ENCODE assay signal across 13 cellular contexts in the genomic region with DNA sequence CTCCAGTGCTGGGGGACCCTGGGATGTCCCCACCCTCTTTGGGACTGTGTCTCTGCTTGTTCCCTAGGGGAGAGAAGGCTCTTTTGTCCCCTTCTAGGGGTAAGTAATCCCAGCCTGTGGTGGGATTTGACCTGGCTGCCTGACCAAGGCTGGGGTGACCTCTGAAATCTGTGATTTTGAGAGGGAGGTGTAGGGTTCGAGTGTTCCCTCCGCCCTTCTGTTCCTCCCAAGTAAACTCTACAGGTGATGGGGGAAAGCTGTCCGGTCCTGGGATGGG. TPM values are rescaled to one million over a fixed set of nuclear protein-coding genes. Genes with fewer than 3 reads are reported as not detected.
DNase-seq lines count a peak whose midpoint lies in the region; ATAC-seq and TF ChIP-seq lines count a peak whose summit lies in the region.
"Had no signal": no experiment of that assay in that cellular context is flagged by ENCODE, and none has a peak within 500 bp of the region (broad histone marks: within the 10 kb centered on the region; RNA-seq: fewer than 3 reads in every experiment).

No MANE protein-coding gene starts in this region.

- H3K4me3 Mint-ChIP-seq in endodermal cell (peak overlapping the region; percentile 70), nephron progenitor cell (peak overlapping the region; percentile 76)
- H3K4me3 Mint-ChIP-seq: stimulated activated naive CD8-positive, alpha-beta T cell treated with anti-CD3 and anti-CD28 coated beads, Interleukin-15, Interleukin-2, amounts not matched to agents 100 ng/mL and 50 ng/mL, for 24 hours had no signal

- TF ChIP-seq CTCF in Loucy (conservative IDR thresholded peaks at IDR 0.05; ENCODE audit: low read length) (no peak), endodermal cell (conservative IDR thresholded peaks at IDR 0.05) (no peak), nephron progenitor cell (IDR thresholded peaks at IDR 0.05) (no peak)

- H3K27ac ChIP-seq in BLaER1 treated with 17β-estradiol and CSF1 and Interleukin-3, amounts not matched to agents 10 nM and 100 nM = no peak overlapping the region
- H3K27ac ChIP-seq in endodermal cell (ENCODE audit: low read depth, low read length) = no peak overlapping the region
- H3K27ac ChIP-seq: heart left ventricle had no signal

- no peaks in the 10 kb centered on the region for H3K79me2 ChIP-seq in Loucy (ENCODE audit: insufficient read depth, low read length)

- H3K9me3 Mint-ChIP-seq in endodermal cell (no peaks in the 10 kb centered on the region), nephron progenitor cell (no peaks in the 10 kb centered on the region)
- H3K9me3 Mint-ChIP-seq: stimulated activated naive CD8-positive, alpha-beta T cell treated with anti-CD3 and anti-CD28 coated beads, Interleukin-15, Interleukin-2, amounts not matched to agents 100 ng/mL and 50 ng/mL, for 24 hours had no signal

- no peaks in the 10 kb centered on the region for H3K9me3 ChIP-seq in BLaER1 treated with 17β-estradiol and CSF1 and Interleukin-3, amounts not matched to agents 10 nM and 100 nM (replicated peaks in 1 of 11)
- H3K9me3 ChIP-seq in Loucy (ENCODE audit: insufficient read depth, low read depth, low read length) (no peaks in the 10 kb centered on the region), endodermal cell (ENCODE audit: control insufficient read depth, low read length) (no peaks in the 10 kb centered on the region)
- H3K9me3 ChIP-seq: heart left ventricle had no signal

- peak overlapping the region; percentile 89 for H3K27ac Mint-ChIP-seq in endodermal cell
- no peak overlapping the region for H3K27ac Mint-ChIP-seq in nephron progenitor cell
- H3K27ac Mint-ChIP-seq: stimulated activated naive CD8-positive, alpha-beta T cell treated with anti-CD3 and anti-CD28 coated beads, Interleukin-15, Interleukin-2, amounts not matched to agents 100 ng/mL and 50 ng/mL, for 24 hours had no signal

- H3K4me2 ChIP-seq in BLaER1 treated with 17β-estradiol and CSF1 and Interleukin-3, amounts not matched to agents 10 nM and 100 nM = peak overlapping the region in 10 of 11 experiments; percentile 76 to 95 (median 92); a peak in 19 of 22 replicates
- peak overlapping the region; percentile 72 for H3K4me2 ChIP-seq in Loucy (ENCODE audit: low read depth, low read length, poor library complexity, severe bottlenecking)

- DNase-seq in endodermal cell = no peak
- no peak for DNase-seq in nephron progenitor cell
- no peak for DNase-seq in OCI-M2 (lab: John Stamatoyannopoulos, UW; ENCODE audit: unreplicated experiment)
- DNase-seq in activated effector memory CD4-positive, alpha-beta T cell treated with anti-CD3 and anti-CD28 coated beads, Interleukin-2, amount 50 U/mL, for 16 hours = no peak

- H3K27me3 Mint-ChIP-seq in endodermal cell (ENCODE audit: insufficient read depth) = peaks cover 9% of the 10 kb centered on the region
- peaks cover 22% of the 10 kb centered on the region for H3K27me3 Mint-ChIP-seq in nephron progenitor cell (ENCODE audit: low read depth, poor library complexity)

- H3K9ac ChIP-seq in BLaER1 treated with 17β-estradiol and CSF1 and Interleukin-3, amounts not matched to agents 10 nM and 100 nM = no peak overlapping the region; a peak in 1 of 22 replicates
- H3K9ac ChIP-seq in Loucy (ENCODE audit: low read depth, low read length, poor library complexity, severe bottlenecking) (peak overlapping the region; percentile 46), endodermal cell (ENCODE audit: extremely low read depth, low read length, poor library complexity, severe bottlenecking) (peak overlapping the region; percentile 39)

- WGBS in endodermal cell (ENCODE audit: insufficient coverage in 1 of 2, insufficient read length in 1 of 2), 2 experiments = 91 to 100% methylated on average over 1 to 3 of the region's 3 CpGs

- peaks cover 0 to 32% (median 0%) of the 10 kb centered on the region in 11 experiments; a peak in 3 of 22 replicates for H4K20me1 ChIP-seq in BLaER1 treated with 17β-estradiol and CSF1 and Interleukin-3, amounts not matched to agents 10 nM and 100 nM
- H4K20me1 ChIP-seq in Loucy (ENCODE audit: insufficient read depth, low read length, poor library complexity, severe bottlenecking) = no peaks in the 10 kb centered on the region

- no peaks in the 10 kb centered on the region for H3F3A ChIP-seq in Loucy (ENCODE audit: low read depth)

- H3K9me2 ChIP-seq in Loucy (replicated peaks; ENCODE audit: low read depth, low read length) = no peaks in the 10 kb centered on the region

- ATAC-seq in GM19035 (IDR thresholded peaks at IDR 0.05; ENCODE audit: unreplicated experiment) (no peak), HG02623 (IDR thresholded peaks at IDR 0.05; ENCODE audit: unreplicated experiment) (no peak)
- ATAC-seq: activated CD4-positive, CD25-positive, alpha-beta regulatory T cell treated with anti-CD3 and anti-CD28 coated beads, Interleukin-2, amount 50 U/mL, for 24 hours; heart left ventricle had no signal

- H3K27me3 ChIP-seq in BLaER1 treated with 17β-estradiol and CSF1 and Interleukin-3, amounts not matched to agents 10 nM and 100 nM = peaks cover 12 to 40% (median 32%) of the 10 kb centered on the region in 11 experiments; a peak in 17 of 22 replicates
- H3K27me3 ChIP-seq in Loucy (ENCODE audit: insufficient read depth, low read length, poor library complexity, severe bottlenecking) = no peaks in the 10 kb centered on the region
- no peaks in the 10 kb centered on the region for H3K27me3 ChIP-seq in endodermal cell (ENCODE audit: control insufficient read depth, insufficient read depth, low read length, poor library complexity, severe bottlenecking)

- 0 out of 2 replicates have a peak overlapping the region, but pooled peaks have one; percentile 93 for H2AFZ ChIP-seq in Loucy (ENCODE audit: low read length)

- H3K4me3 ChIP-seq in BLaER1 treated with 17β-estradiol and CSF1 and Interleukin-3, amounts not matched to agents 10 nM and 100 nM = peak overlapping the region in 3 of 10 experiments; percentile 37 to 73 (median 57); a peak in 2 of 20 replicates
- H3K4me3 ChIP-seq in Loucy (ENCODE audit: low read length, poor library complexity, severe bottlenecking) = peak overlapping the region; percentile 70
- peak overlapping the region; percentile 88 for H3K4me3 ChIP-seq in endodermal cell (ENCODE audit: low read length)
- H3K4me3 ChIP-seq: heart left ventricle had no signal

- peaks cover 28 to 76% (median 44%) of the 10 kb centered on the region in 10 experiments for H3K4me1 ChIP-seq in BLaER1 treated with 17β-estradiol and CSF1 and Interleukin-3, amounts not matched to agents 10 nM and 100 nM
- H3K4me1 ChIP-seq in Loucy (ENCODE audit: insufficient read depth, low read length, poor library complexity, severe bottlenecking) (peaks cover 19% of the 10 kb centered on the region), endodermal cell (ENCODE audit: control insufficient read depth, insufficient read depth, low read length) (peaks cover 5% of the 10 kb centered on the region)

- H3K36me3 Mint-ChIP-seq in endodermal cell (ENCODE audit: low read depth) (peaks cover 13% of the 10 kb centered on the region), nephron progenitor cell (ENCODE audit: low read depth) (no peaks in the 10 kb centered on the region)

- peaks cover 36% of the 10 kb centered on the region for H3K4me1 Mint-ChIP-seq in endodermal cell
- peaks cover 64% of the 10 kb centered on the region for H3K4me1 Mint-ChIP-seq in nephron progenitor cell

- peaks cover 0 to 6% (median 0%) of the 10 kb centered on the region in 11 experiments; a peak in 4 of 22 replicates for H3K36me3 ChIP-seq in BLaER1 treated with 17β-estradiol and CSF1 and Interleukin-3, amounts not matched to agents 10 nM and 100 nM
- H3K36me3 ChIP-seq in Loucy (ENCODE audit: insufficient read depth, low read length) (no peaks in the 10 kb centered on the region), endodermal cell (ENCODE audit: control insufficient read depth, insufficient read depth, low read length) (no peaks in the 10 kb centered on the region)
- H3K36me3 ChIP-seq: heart left ventricle had no signal

RNA-seq across cellular contexts. Expression of gene TMEM92, which starts 0.6 kb away (rescaled TPM):
- total RNA-seq in endodermal cell = 10 to 100 TPM; 34.3 to 35.8 TPM
- polyA plus RNA-seq in endodermal cell (2013, experiment 1 of 2) = 9.6 TPM
- polyA plus RNA-seq in endodermal cell (2013, experiment 2 of 2) = 8.7 TPM
- total RNA-seq: heart left ventricle, RPMI7951 had no signal
- polyA plus RNA-seq: neural cell had no signal

Comparison
In these comparisons a context has a peak if more than half of its experiments do, and no peak if none do; other contexts are left out.
1. H3K9ac ChIP-seq: peak in Loucy (single experiment) and endodermal cell (single experiment); none in BLaER1 treated with 17β-estradiol and CSF1 and Interleukin-3, amounts not matched to agents 10 nM and 100 nM (0 of 11).